Comparison of ENCODE assay signal across 1 cellular context in genomic region chr6:11810039-11810541, GRCh38.
TF ChIP-seq lines count a peak whose summit lies in the region.

No MANE protein-coding gene starts in this region.

TF ChIP-seq in K562, 482 proteins besides CTCF, POLR2A, EP300 and RAD21 (continued from another document):
- TF ChIP-seq, protein P1, sequence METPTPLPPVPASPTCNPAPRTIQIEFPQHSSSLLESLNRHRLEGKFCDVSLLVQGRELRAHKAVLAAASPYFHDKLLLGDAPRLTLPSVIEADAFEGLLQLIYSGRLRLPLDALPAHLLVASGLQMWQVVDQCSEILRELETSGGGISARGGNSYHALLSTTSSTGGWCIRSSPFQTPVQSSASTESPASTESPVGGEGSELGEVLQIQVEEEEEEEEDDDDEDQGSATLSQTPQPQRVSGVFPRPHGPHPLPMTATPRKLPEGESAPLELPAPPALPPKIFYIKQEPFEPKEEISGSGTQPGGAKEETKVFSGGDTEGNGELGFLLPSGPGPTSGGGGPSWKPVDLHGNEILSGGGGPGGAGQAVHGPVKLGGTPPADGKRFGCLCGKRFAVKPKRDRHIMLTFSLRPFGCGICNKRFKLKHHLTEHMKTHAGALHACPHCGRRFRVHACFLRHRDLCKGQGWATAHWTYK (CRISPR knock-in tag; IDR thresholded peaks at IDR 0.05): no peak
- TF ChIP-seq THAP7 (CRISPR knock-in tag; IDR thresholded peaks at IDR 0.05) (no peak), ZKSCAN8 (CRISPR knock-in tag; IDR thresholded peaks at IDR 0.05) (no peak), SMARCA4 (IDR thresholded peaks at IDR 0.05) (no peak), HDGF (IDR thresholded peaks at IDR 0.05) (no peak), ZFX (CRISPR knock-in tag; IDR thresholded peaks at IDR 0.05) (no peak), TRIM24 (IDR thresholded peaks at IDR 0.05) (no peak), ZNF609 (CRISPR knock-in tag; IDR thresholded peaks at IDR 0.05; ENCODE audit: borderline replicate concordance) (no peak), ZNF79 (CRISPR knock-in tag; IDR thresholded peaks at IDR 0.05; ENCODE audit: low read depth) (no peak), SP1 (CRISPR knock-in tag; IDR thresholded peaks at IDR 0.05) (no peak), HLTF (IDR thresholded peaks at IDR 0.05) (no peak), C11orf30 (IDR thresholded peaks at IDR 0.05; ENCODE audit: low read depth) (no peak), ETV1 (tag; conservative IDR thresholded peaks at IDR 0.05; ENCODE audit: low read depth) (no peak), POU5F1 (IDR thresholded peaks at IDR 0.05; ENCODE audit: borderline replicate concordance, low read depth, low read length, partially characterized antibody) (no peak), FIP1L1 (IDR thresholded peaks at IDR 0.05; ENCODE audit: low read depth, low read length, poor library complexity, severe bottlenecking) (no peak), PRDM10 (IDR thresholded peaks at IDR 0.05; ENCODE audit: partially characterized antibody) (no peak), CC2D1A (IDR thresholded peaks at IDR 0.05) (no peak), SP2 (IDR thresholded peaks at IDR 0.05; ENCODE audit: extremely low read depth, low read depth, low read length, poor library complexity, severe bottlenecking) (no peak), ZBTB40 (IDR thresholded peaks at IDR 0.05) (no peak), ZBTB40 (CRISPR knock-in tag; IDR thresholded peaks at IDR 0.05) (no peak), ATF3 (IDR thresholded peaks at IDR 0.05) (peak; percentile 64; the same call in 1 of the 2 replicates), ATF3 (CRISPR knock-in tag; conservative IDR thresholded peaks at IDR 0.05) (no peak), NRF1 (conservative IDR thresholded peaks at IDR 0.05 in 1 of 2, IDR thresholded peaks at IDR 0.05 in 1 of 2) (no peak)
- TF ChIP-seq, protein P2, sequence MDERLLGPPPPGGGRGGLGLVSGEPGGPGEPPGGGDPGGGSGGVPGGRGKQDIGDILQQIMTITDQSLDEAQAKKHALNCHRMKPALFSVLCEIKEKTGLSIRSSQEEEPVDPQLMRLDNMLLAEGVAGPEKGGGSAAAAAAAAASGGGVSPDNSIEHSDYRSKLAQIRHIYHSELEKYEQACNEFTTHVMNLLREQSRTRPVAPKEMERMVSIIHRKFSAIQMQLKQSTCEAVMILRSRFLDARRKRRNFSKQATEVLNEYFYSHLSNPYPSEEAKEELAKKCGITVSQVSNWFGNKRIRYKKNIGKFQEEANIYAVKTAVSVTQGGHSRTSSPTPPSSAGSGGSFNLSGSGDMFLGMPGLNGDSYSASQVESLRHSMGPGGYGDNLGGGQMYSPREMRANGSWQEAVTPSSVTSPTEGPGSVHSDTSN (CRISPR knock-in tag; IDR thresholded peaks at IDR 0.05; ENCODE audit: low read depth): no peak
- TF ChIP-seq, protein P2 (tag; conservative IDR thresholded peaks at IDR 0.05; ENCODE audit: low read depth): no peak
